In the genomic region with DNA sequence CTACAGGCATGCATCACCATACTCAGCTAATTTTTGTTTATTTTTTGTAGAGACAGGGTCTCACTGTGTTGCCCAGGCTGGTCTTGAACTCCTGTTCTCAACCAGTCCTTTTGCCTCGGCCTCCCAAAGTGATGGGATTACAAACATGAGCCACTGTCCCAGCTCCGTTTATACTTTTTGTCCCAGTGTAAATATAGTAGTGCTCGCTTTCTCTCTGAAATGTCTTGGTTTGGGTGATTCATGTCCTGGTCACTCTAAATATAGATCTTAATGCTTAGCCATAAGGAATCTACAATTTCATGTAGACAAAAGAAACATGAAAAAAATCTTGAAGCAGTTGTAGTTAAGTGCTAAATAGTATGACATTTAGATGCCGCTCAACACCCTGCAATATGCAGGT, we compare ENCODE assay signal across 20 cellular contexts.
DNase-seq lines count a peak whose midpoint lies in the region; TF ChIP-seq lines count a peak whose summit lies in the region.
"Had no signal": no experiment of that assay in that cellular context is flagged by ENCODE, and none has a peak within 500 bp of the region (broad histone marks: within the 10 kb centered on the region; RNA-seq: fewer than 3 reads in every experiment).

No MANE protein-coding gene starts in this region.

- in situ Hi-C loops in astrocyte of the spinal cord (cut with HindIII; ENCODE audit: low sequenced_read_pairs): no loop called here

- WGBS in tibial nerve, 2 donors: 86 to 91% methylated on average over 4 of the region's 4 CpGs

- H3K4me3 ChIP-seq in astrocyte of the spinal cord (ENCODE audit: low read depth, low read length) (no peak overlapping the region), tibial nerve (no peak overlapping the region)
- H3K4me3 ChIP-seq: ascending aorta, hepatocyte, K562 had no signal

- peaks cover 0 to 79% (median 0%) of the 10 kb centered on the region in 3 donors for H3K36me3 ChIP-seq in tibial nerve

- TF ChIP-seq CTCF in astrocyte of the spinal cord (IDR thresholded peaks at IDR 0.05; ENCODE audit: low read depth, low read length): no peak
- TF ChIP-seq CTCF in tibial nerve (IDR thresholded peaks at IDR 0.05): no peak

- no peak for TF ChIP-seq EP300 in tibial nerve (IDR thresholded peaks at IDR 0.05)

- DNase-seq in HS-5 (ENCODE audit: low read depth): peak; percentile 13
- DNase-seq in astrocyte of the spinal cord (ENCODE audit: low read depth, low spot score): peak; percentile 58
- peak; percentile 65 for DNase-seq in iris pigment epithelial cell (ENCODE audit: low read depth)
- DNase-seq in superior temporal gyrus (ENCODE audit: extremely low spot score): peak; percentile 44
- no peak for DNase-seq in tibial nerve (ENCODE audit: low spot score in 2 of 2)
- DNase-seq in NAMALWA (ENCODE audit: low spot score): no peak
- DNase-seq in DMS 273 (lab: John Stamatoyannopoulos, UW; ENCODE audit: unreplicated experiment): no peak
- DNase-seq: activated gamma-delta T cell; C1 segment of cervical spinal cord; erythroblast; NCI-H1105 treated with DMSO at 0.1 percent for 48 hours; NK-92 treated with Interleukin-12 subunit alpha and Interleukin-12 subunit beta, amount 100 ng/mL, for 24 hours; right cardiac atrium; Right ventricle myocardium superior; stimulated activated CD4-positive, alpha-beta T cell treated with anti-CD3 and anti-CD28 coated beads, Interleukin-2, amount 100 ng/mL, for 24 hours; substantia nigra; T-helper 17 cell had no signal

- H3K4me1 ChIP-seq in tibial nerve: no peaks in the 10 kb centered on the region
- H3K4me1 ChIP-seq: ascending aorta had no signal

- no peak overlapping the region for H3K27ac ChIP-seq in tibial nerve
- H3K27ac ChIP-seq: ascending aorta, hepatocyte had no signal

- no peak for TF ChIP-seq POLR2A in tibial nerve (IDR thresholded peaks at IDR 0.05)

- H3K9me3 ChIP-seq in tibial nerve: no peaks in the 10 kb centered on the region
- H3K9me3 ChIP-seq: ascending aorta had no signal

- H3K27me3 ChIP-seq in tibial nerve: no peaks in the 10 kb centered on the region
- H3K27me3 ChIP-seq: ascending aorta, hepatocyte had no signal

Comparison
In these comparisons a context has a peak if more than half of its experiments do, and no peak if none do; other contexts are left out.
1. DNase-seq: peak in HS-5 (single experiment), astrocyte of the spinal cord (single experiment), iris pigment epithelial cell (single experiment) and superior temporal gyrus (single experiment); none in tibial nerve (0 of 2), NAMALWA (single experiment) and DMS 273 (single experiment).